Comparison of ENCODE assay signal across 13 cellular contexts in genomic region chr11:64998690-64999431, GRCh38. TPM values are rescaled to one million over a fixed set of nuclear protein-coding genes. Genes with fewer than 3 reads are reported as not detected.
DNase-seq lines count a peak whose midpoint lies in the region; ATAC-seq, FAIRE-seq and TF ChIP-seq lines count a peak whose summit lies in the region.
"Had no signal": no experiment of that assay in that cellular context is flagged by ENCODE, and none has a peak within 500 bp of the region (broad histone marks: within the 10 kb centered on the region; RNA-seq: fewer than 3 reads in every experiment).

No MANE protein-coding gene starts in this region.

- POLR2A ChIA-PET in A549 (lab: Yijun Ruan, JAX) (interaction anchor here (0.7 to 1.2 kb wide), 2 partner anchors 8 to 102 kb away, joined by 3 to 4 read pairs; no protein-coding TSS in a partner anchor), OCI-LY7 (lab: Charles Lee) (interaction anchor here (0.9 to 2.0 kb wide), 5 partner anchors 10 to 148 kb away, joined by 3 to 6 read pairs (median 4); no protein-coding TSS in a partner anchor)

- no peaks in the 10 kb centered on the region for H3K27me3 ChIP-seq in gastroesophageal sphincter
- 0 out of 2 replicates have a peak, but pooled peaks cover 3% of the 10 kb centered on the region for H3K27me3 ChIP-seq in SJCRH30

- DNase-seq in A549 (ENCODE audit: low read depth in 1 of 2, low spot score in 1 of 2) (peak; percentile 65 to 68), DMS153 (lab: John Stamatoyannopoulos, UW) (peak; percentile 42), OCI-LY7 (ENCODE audit: low spot score) (peak; percentile 47), kidney glomerular epithelial cell (lab: John Stamatoyannopoulos, UW) (peak; percentile 25), nucleus accumbens (lab: John Stamatoyannopoulos, UW) (no peak), SJCRH30 (no peak)
- DNase-seq: activated B cell treated with CpG ODN at 0.5 μM for 24 hours, NCI-H1092 treated with DMSO at 0.1 percent for 48 hours had no signal

- H3K4me1 ChIP-seq in A549 (peaks cover 29% of the 10 kb centered on the region), OCI-LY7 (ENCODE audit: insufficient read depth, low read length, poor library complexity, severe bottlenecking) (peaks cover 30% of the 10 kb centered on the region), gastroesophageal sphincter (peaks cover 0 to 22% (median 0%) of the 10 kb centered on the region in 3 donors), SJCRH30 (peaks cover 13% of the 10 kb centered on the region; the same call in 1 of the 2 replicates)

- H3K36me3 ChIP-seq in OCI-LY7 (ENCODE audit: insufficient read depth, low read length) (no peaks in the 10 kb centered on the region), gastroesophageal sphincter (no peaks in the 10 kb centered on the region), SJCRH30 (no peaks in the 10 kb centered on the region)

- no peak for TF ChIP-seq POLR2A in A549 (IDR thresholded peaks at IDR 0.05; ENCODE audit: low read length)
- no peak for TF ChIP-seq POLR2A in gastroesophageal sphincter (IDR thresholded peaks at IDR 0.05)

- H4K20me1 ChIP-seq in OCI-LY7 (ENCODE audit: insufficient read depth, low read length): no peaks in the 10 kb centered on the region

- H3K4me3 ChIP-seq in A549: no peak overlapping the region
- peak overlapping the region; percentile 57 for H3K4me3 ChIP-seq in OCI-LY7 (ENCODE audit: low read depth, low read length, poor library complexity, severe bottlenecking)
- H3K4me3 ChIP-seq in gastroesophageal sphincter: no peak overlapping the region
- no peak overlapping the region for H3K4me3 ChIP-seq in SJCRH30

- CTCF ChIA-PET in A549 (lab: Yijun Ruan, JAX) (interaction anchor here (0.8 to 6.4 kb wide), 10 partner anchors 9 to 151 kb away, joined by 3 to 47 read pairs (median 8); partner anchors contain the start of gene ARL2), OCI-LY7 (lab: Charles Lee; ENCODE audit: unreplicated experiment) (interaction anchor here (0.5 to 0.6 kb wide), 4 partner anchors 14 to 450 kb away, joined by 3 to 6 read pairs (median 3); no protein-coding TSS in a partner anchor)

- intact Hi-C loops in OCI-LY7 (cut with micrococcal nuclease; ENCODE audit: unreplicated experiment): no loop called here

- no peaks in the 10 kb centered on the region for H3K79me2 ChIP-seq in OCI-LY7 (ENCODE audit: insufficient read depth, low read depth, low read length)

- no peaks in the 10 kb centered on the region for H3K9me2 ChIP-seq in OCI-LY7 (ENCODE audit: insufficient read depth, low read length)

- H3K27ac ChIP-seq in A549 (peak overlapping the region; percentile 61 to 80), OCI-LY7 (ENCODE audit: low read depth, low read length, poor library complexity, severe bottlenecking) (peak overlapping the region; percentile 47), gastroesophageal sphincter (no peak overlapping the region), SJCRH30 (no peak overlapping the region)

- 40% methylated on average over 8 of the region's 9 CpGs for WGBS in A549 (ENCODE audit: missing lambda C conversion rate)
- 48 to 67% methylated on average over 1 to 2 of the region's 9 CpGs for WGBS in gastroesophageal sphincter (ENCODE audit: low coverage in 1 of 2), 2 donors

- H2AFZ ChIP-seq in OCI-LY7 (ENCODE audit: low read length): peak overlapping the region; percentile 94; the same call in 1 of the 2 replicates

- TF ChIP-seq RAD21 in A549 (conservative IDR thresholded peaks at IDR 0.05 in 1 of 2, IDR thresholded peaks at IDR 0.05 in 1 of 2): no peak

- H3K4me2 ChIP-seq in A549: peak overlapping the region; percentile 63
- peak overlapping the region; percentile 57 for H3K4me2 ChIP-seq in OCI-LY7 (ENCODE audit: low read length)

- FAIRE-seq in A549 (lab: Jason Lieb, UNC): no peak
- FAIRE-seq: colon had no signal

- TF ChIP-seq EP300 in A549 (IDR thresholded peaks at IDR 0.05) (no peak), gastroesophageal sphincter (IDR thresholded peaks at IDR 0.05) (no peak)

- H3K9me3 ChIP-seq in A549 (no peaks in the 10 kb centered on the region), OCI-LY7 (ENCODE audit: low read length) (no peaks in the 10 kb centered on the region), gastroesophageal sphincter (no peaks in the 10 kb centered on the region), SJCRH30 (replicated peaks) (no peaks in the 10 kb centered on the region)

- ATAC-seq in A549: peak; percentile 40 to 71
- ATAC-seq in HG03457 (IDR thresholded peaks at IDR 0.05; ENCODE audit: unreplicated experiment): no peak
- ATAC-seq in gastroesophageal sphincter: no peak

- BruUV-seq in OCI-LY7 (replicated peaks; lab: Mats Ljungman, UMichigan): no TSS peak

- TF ChIP-seq CTCF in A549 (IDR thresholded peaks at IDR 0.05) (no peak), OCI-LY7 (conservative IDR thresholded peaks at IDR 0.05; ENCODE audit: low read length) (no peak), gastroesophageal sphincter (IDR thresholded peaks at IDR 0.05) (no peak)

TF ChIP-seq in A549, 52 proteins besides CTCF, POLR2A, EP300 and RAD21 (continues in another document):
- TF ChIP-seq CBX2 (IDR thresholded peaks at IDR 0.05; ENCODE audit: borderline replicate concordance, low read depth) (no peak), KDM1A (IDR thresholded peaks at IDR 0.05; ENCODE audit: low read depth) (no peak), EHMT2 (IDR thresholded peaks at IDR 0.05; ENCODE audit: low read depth) (no peak), FOSB (CRISPR knock-in tag; IDR thresholded peaks at IDR 0.05) (no peak), HOXA7 (CRISPR knock-in tag; IDR thresholded peaks at IDR 0.05) (no peak), MAX (IDR thresholded peaks at IDR 0.05) (no peak), JUNB (IDR thresholded peaks at IDR 0.05) (no peak), TFCP2L1 (CRISPR knock-in tag; IDR thresholded peaks at IDR 0.05) (no peak)

RNA-seq across cellular contexts. Expression of gene BATF2, which starts 2.1 kb away (rescaled TPM):
- polyA plus RNA-seq in A549 (2011; rRNA removed) (0.67 and 0.79 TPM in 2 replicates), A549 (2017; fragmentation: RNase III; extraction: RNeasy Plus Mini Kit Qiagen cat#74134 plus additional on column Dnase treatment) (0.21 to 0.35 TPM (median 0.29 TPM) in 3 replicates)
- polyA plus RNA-seq in A549 (2012; cell fraction: cytosol; rRNA removed): 0.45 and 0.60 TPM in 2 replicates
- 0.55 and 0.83 TPM in 2 replicates for polyA plus RNA-seq in A549 (2012; cell fraction: nucleus; rRNA removed)
- 0.68 and 0.91 TPM in 2 replicates for polyA minus RNA-seq in A549 (2011; rRNA and poly(A)+ RNA removed)
- total RNA-seq in OCI-LY7 (2014; rRNA removed; shearing (Covaris generic)): 0.33 and 0.79 TPM in 2 replicates
- total RNA-seq in OCI-LY7 (2022) (0.61 and 0.70 TPM in 2 replicates), gastroesophageal sphincter (1 to 10 TPM; 1.5 to 3.4 (median 1.6) TPM)
- 0.43 and 0.51 TPM in 2 replicates for total RNA-seq in SJCRH30 (2014; rRNA removed; shearing (Covaris generic))

RNA-seq across cellular contexts. Expression of gene ARL2, which starts 15.1 kb away (rescaled TPM):
- polyA plus RNA-seq in A549 (2011; rRNA removed) (117 and 129 TPM in 2 replicates), A549 (2017; fragmentation: RNase III; extraction: RNeasy Plus Mini Kit Qiagen cat#74134 plus additional on column Dnase treatment) (136 to 166 TPM (median 160 TPM) in 3 replicates)
- 226 and 286 TPM in 2 replicates for polyA plus RNA-seq in A549 (2012; cell fraction: cytosol; rRNA removed)
- polyA plus RNA-seq in A549 (2012; cell fraction: nucleus; rRNA removed): 174 and 199 TPM in 2 replicates
- 54.8 and 57.0 TPM in 2 replicates for polyA minus RNA-seq in A549 (2011; rRNA and poly(A)+ RNA removed)
- total RNA-seq in OCI-LY7 (2014; rRNA removed; shearing (Covaris generic)): 113 and 130 TPM in 2 replicates
- total RNA-seq in OCI-LY7 (2022) (95.9 and 102 TPM in 2 replicates), gastroesophageal sphincter (100 to 1,000 TPM; 158 to 220 (median 179) TPM)
- 80.9 and 94.8 TPM in 2 replicates for total RNA-seq in SJCRH30 (2014; rRNA removed; shearing (Covaris generic))

RNA-seq across cellular contexts. Expression of gene MAJIN, which starts 27.0 kb away (rescaled TPM):
- polyA plus RNA-seq in A549 (2011; rRNA removed): 0.12 and 0.24 TPM in 2 replicates
- 0.04 TPM in 1 of 2 replicates, not detected in the other for polyA plus RNA-seq in A549 (2012; cell fraction: cytosol; rRNA removed)
- 0.12 TPM in 1 of 2 replicates, not detected in the other for polyA plus RNA-seq in A549 (2012; cell fraction: nucleus; rRNA removed)
- polyA plus RNA-seq in A549 (2017; fragmentation: RNase III; extraction: RNeasy Plus Mini Kit Qiagen cat#74134 plus additional on column Dnase treatment): not detected in 3 replicates
- polyA minus RNA-seq in A549 (2011; rRNA and poly(A)+ RNA removed): not detected in 2 replicates
- not detected in 2 replicates for total RNA-seq in OCI-LY7 (2014; rRNA removed; shearing (Covaris generic))
- total RNA-seq in OCI-LY7 (2022): not detected in 2 replicates
- total RNA-seq in gastroesophageal sphincter: not detected
- not detected in 2 replicates for total RNA-seq in SJCRH30 (2014; rRNA removed; shearing (Covaris generic))
- total RNA-seq: fibroblast of villous mesenchyme, posterior vena cava had no signal

RNA-seq across cellular contexts. Expression of gene SNX15, which starts 28.4 kb away (rescaled TPM):
- polyA plus RNA-seq in A549 (2011; rRNA removed) (13.4 and 15.8 TPM in 2 replicates), A549 (2017; fragmentation: RNase III; extraction: RNeasy Plus Mini Kit Qiagen cat#74134 plus additional on column Dnase treatment) (17.0 to 18.4 TPM (median 17.7 TPM) in 3 replicates)
- polyA plus RNA-seq in A549 (2012; cell fraction: cytosol; rRNA removed): 24.4 and 25.9 TPM in 2 replicates
- polyA plus RNA-seq in A549 (2012; cell fraction: nucleus; rRNA removed): 17.6 and 18.2 TPM in 2 replicates
- 7.9 and 9.5 TPM in 2 replicates for polyA minus RNA-seq in A549 (2011; rRNA and poly(A)+ RNA removed)
- total RNA-seq in OCI-LY7 (2014; rRNA removed; shearing (Covaris generic)): 25.9 and 31.6 TPM in 2 replicates
- total RNA-seq in OCI-LY7 (2022) (28.3 and 33.6 TPM in 2 replicates), gastroesophageal sphincter (10 to 100 TPM; 23.6 to 42.5 (median 30.1) TPM)
- total RNA-seq in SJCRH30 (2014; rRNA removed; shearing (Covaris generic)): 13.8 and 14.8 TPM in 2 replicates

RNA-seq across cellular contexts. Expression of gene SAC3D1, which starts 42.1 kb away (rescaled TPM):
- polyA plus RNA-seq in A549 (2011; rRNA removed) (9.4 and 12.9 TPM in 2 replicates), A549 (2017; fragmentation: RNase III; extraction: RNeasy Plus Mini Kit Qiagen cat#74134 plus additional on column Dnase treatment) (29.0 to 31.0 TPM (median 30.4 TPM) in 3 replicates)
- 51.4 and 63.6 TPM in 2 replicates for polyA plus RNA-seq in A549 (2012; cell fraction: cytosol; rRNA removed)
- 48.8 and 84.3 TPM in 2 replicates for polyA plus RNA-seq in A549 (2012; cell fraction: nucleus; rRNA removed)
- polyA minus RNA-seq in A549 (2011; rRNA and poly(A)+ RNA removed): 6.0 and 8.6 TPM in 2 replicates
- 23.3 and 28.2 TPM in 2 replicates for total RNA-seq in OCI-LY7 (2014; rRNA removed; shearing (Covaris generic))
- total RNA-seq in OCI-LY7 (2022) (32.5 and 32.7 TPM in 2 replicates), gastroesophageal sphincter (10 to 100 TPM in 3 of 4 donors, 1 to 10 TPM in 1; 4.7 to 13.6 (median 12.7) TPM)
- 15.0 TPM in 2 replicates for total RNA-seq in SJCRH30 (2014; rRNA removed; shearing (Covaris generic))

Comparison
In these comparisons a context has a peak if more than half of its experiments do, and no peak if none do; other contexts are left out.
1. ATAC-seq: peak in A549 (2 of 2); none in HG03457 (single experiment) and gastroesophageal sphincter (single experiment).
2. DNase-seq: peak in A549 (2 of 2), DMS153 (single experiment), OCI-LY7 (single experiment) and kidney glomerular epithelial cell (single experiment); none in nucleus accumbens (0 of 56) and SJCRH30 (0 of 2).
3. H3K27ac ChIP-seq: peak in A549 (2 of 2) and OCI-LY7 (single experiment); none in gastroesophageal sphincter (0 of 4) and SJCRH30 (single experiment).